ENCODE assay signal across 18 cellular contexts in the genomic region with DNA sequence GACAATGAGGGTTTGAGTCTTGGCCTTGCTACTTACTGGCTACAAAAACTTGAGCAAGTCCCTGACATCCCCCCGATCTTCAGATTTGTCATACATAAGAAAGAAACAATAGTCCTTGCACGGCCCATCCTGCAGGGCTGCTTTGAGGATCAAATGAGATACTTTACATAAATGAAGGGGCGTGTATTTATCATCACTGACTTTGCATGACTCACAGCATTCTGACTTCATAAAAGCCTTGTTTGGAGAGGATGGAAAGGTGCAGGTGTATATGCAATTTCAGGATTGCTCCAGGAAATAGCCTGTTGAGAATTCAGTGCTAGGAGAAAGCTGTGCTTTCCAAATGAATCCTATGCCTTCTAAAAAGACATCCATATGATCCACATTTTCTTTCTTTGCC.
"Had no signal": no experiment of that assay in that cellular context is flagged by ENCODE, and none has a peak within 500 bp of the region (broad histone marks: within the 10 kb centered on the region; RNA-seq: fewer than 3 reads in every experiment).

No MANE protein-coding gene starts in this region.

- H3K4me1 ChIP-seq: adrenal gland had no signal

- H3K36me3 ChIP-seq: adrenal gland, left ventricle myocardium inferior had no signal

- H3K27me3 ChIP-seq: adrenal gland had no signal

- H3K4me3 ChIP-seq: adrenal gland, dorsolateral prefrontal cortex, left ventricle myocardium inferior had no signal

- DNase-seq: activated B cell treated with CpG ODN at 0.5 μM for 24 hours; activated CD4-positive, alpha-beta T cell treated with anti-CD3 and anti-CD28 coated beads for 48 hours; activated CD8-positive, alpha-beta T cell treated with anti-CD3 and anti-CD28 coated beads for 36 hours; activated effector memory CD4-positive, alpha-beta T cell treated with anti-CD3 and anti-CD28 coated beads, Interleukin-2, amount 50 U/mL, for 16 hours; activated T-cell treated with anti-CD3 and anti-CD28 coated beads, Interleukin-2, amount 50 U/mL, for 48 hours; adrenal gland; dorsolateral prefrontal cortex; endodermal cell; erythroblast; hippocampal formation; kidney; left ventricle myocardium inferior; mesenchymal stem cell; posterior cingulate gyrus; retina had no signal

- H3K36me3 Mint-ChIP-seq: activated naive CD4-positive, alpha-beta T cell treated with anti-CD3 and anti-CD28 coated beads, Interleukin-2, amount 50 U/mL, for 24 hours; natural killer cell treated with Interleukin-12 subunit alpha and Interleukin-12 subunit beta and Interleukin-15 and Interleukin-18, amount 100 ng/mL, for 72 hours; stimulated activated effector memory CD8-positive, alpha-beta T cell treated with anti-CD3 and anti-CD28 coated beads, Interleukin-12 subunit alpha, Interleukin-12 subunit beta, amount 100 ng/mL, for 72 hours had no signal

- ATAC-seq: activated CD8-positive, alpha-beta T cell treated with anti-CD3 and anti-CD28 coated beads for 36 hours; natural killer cell treated with Interleukin-12 subunit alpha and Interleukin-12 subunit beta and Interleukin-15 and Interleukin-18, amount 100 ng/mL, for 72 hours; stimulated activated effector memory CD8-positive, alpha-beta T cell treated with anti-CD3 and anti-CD28 coated beads, Interleukin-12 subunit alpha, Interleukin-12 subunit beta, amount 100 ng/mL, for 72 hours had no signal

- H3K9me3 Mint-ChIP-seq: activated B cell treated with CpG ODN at 0.5 μM for 24 hours; activated CD8-positive, alpha-beta T cell treated with anti-CD3 and anti-CD28 coated beads for 36 hours; activated naive CD4-positive, alpha-beta T cell treated with anti-CD3 and anti-CD28 coated beads, Interleukin-2, amount 50 U/mL, for 24 hours; natural killer cell treated with Interleukin-12 subunit alpha and Interleukin-12 subunit beta and Interleukin-15 and Interleukin-18, amount 100 ng/mL, for 72 hours; stimulated activated effector memory CD8-positive, alpha-beta T cell treated with anti-CD3 and anti-CD28 coated beads, Interleukin-12 subunit alpha, Interleukin-12 subunit beta, amount 100 ng/mL, for 72 hours had no signal

- H3K27me3 Mint-ChIP-seq: activated B cell treated with CpG ODN at 0.5 μM for 24 hours; activated CD8-positive, alpha-beta T cell treated with anti-CD3 and anti-CD28 coated beads for 36 hours had no signal

- H3K4me1 Mint-ChIP-seq: activated B cell treated with CpG ODN at 0.5 μM for 24 hours; activated naive CD4-positive, alpha-beta T cell treated with anti-CD3 and anti-CD28 coated beads, Interleukin-2, amount 50 U/mL, for 24 hours; stimulated activated effector memory CD8-positive, alpha-beta T cell treated with anti-CD3 and anti-CD28 coated beads, Interleukin-12 subunit alpha, Interleukin-12 subunit beta, amount 100 ng/mL, for 72 hours had no signal

- H3K9me3 ChIP-seq: adrenal gland had no signal

- H3K27ac ChIP-seq: adrenal gland, dorsolateral prefrontal cortex, left ventricle myocardium inferior had no signal

- H3K4me3 Mint-ChIP-seq: activated B cell treated with CpG ODN at 0.5 μM for 24 hours; activated CD8-positive, alpha-beta T cell treated with anti-CD3 and anti-CD28 coated beads for 36 hours; activated naive CD4-positive, alpha-beta T cell treated with anti-CD3 and anti-CD28 coated beads, Interleukin-2, amount 50 U/mL, for 24 hours; endodermal cell; natural killer cell treated with Interleukin-12 subunit alpha and Interleukin-12 subunit beta and Interleukin-15 and Interleukin-18, amount 100 ng/mL, for 72 hours; stimulated activated effector memory CD8-positive, alpha-beta T cell treated with anti-CD3 and anti-CD28 coated beads, Interleukin-12 subunit alpha, Interleukin-12 subunit beta, amount 100 ng/mL, for 72 hours had no signal

- H3K27ac Mint-ChIP-seq: activated B cell treated with CpG ODN at 0.5 μM for 24 hours; activated CD8-positive, alpha-beta T cell treated with anti-CD3 and anti-CD28 coated beads for 36 hours; activated naive CD4-positive, alpha-beta T cell treated with anti-CD3 and anti-CD28 coated beads, Interleukin-2, amount 50 U/mL, for 24 hours; endodermal cell; natural killer cell treated with Interleukin-12 subunit alpha and Interleukin-12 subunit beta and Interleukin-15 and Interleukin-18, amount 100 ng/mL, for 72 hours; stimulated activated effector memory CD8-positive, alpha-beta T cell treated with anti-CD3 and anti-CD28 coated beads, Interleukin-12 subunit alpha, Interleukin-12 subunit beta, amount 100 ng/mL, for 72 hours had no signal
